ENCODE assay signal across 1 cellular context in the genomic region with DNA sequence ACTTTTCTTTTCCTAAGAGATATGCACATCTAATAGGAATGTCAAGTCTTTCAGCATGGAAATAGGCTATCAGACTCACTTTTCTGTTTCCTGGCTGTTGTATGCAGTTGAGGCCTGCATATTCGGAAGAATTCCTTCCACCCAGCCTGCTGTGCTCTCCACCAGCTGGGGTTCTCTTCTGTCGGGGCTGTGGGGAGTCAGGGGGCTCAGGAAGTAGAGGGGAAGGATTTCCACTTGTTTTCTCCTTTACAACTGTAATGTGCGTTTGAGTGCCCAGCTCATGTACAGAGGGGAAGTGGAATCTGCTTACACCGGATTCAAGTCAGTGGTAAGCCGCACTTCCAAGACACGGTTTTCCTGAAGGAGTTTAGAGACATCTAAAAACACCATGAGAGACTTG.
TF ChIP-seq lines count a peak whose summit lies in the region.

No MANE protein-coding gene starts in this region.

TF ChIP-seq in A549, 52 proteins besides CTCF, POLR2A, EP300 and RAD21 (continued from another document):
- TF ChIP-seq, protein P1, sequence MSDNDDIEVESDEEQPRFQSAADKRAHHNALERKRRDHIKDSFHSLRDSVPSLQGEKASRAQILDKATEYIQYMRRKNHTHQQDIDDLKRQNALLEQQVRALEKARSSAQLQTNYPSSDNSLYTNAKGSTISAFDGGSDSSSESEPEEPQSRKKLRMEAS (IDR thresholded peaks at IDR 0.05), result no peak
- TF ChIP-seq GATA3 (IDR thresholded peaks at IDR 0.05; ENCODE audit: borderline replicate concordance), result no peak
- no peak for TF ChIP-seq RCOR1 (IDR thresholded peaks at IDR 0.05; ENCODE audit: low read depth, low read length)
TF ChIP-seq in A549: peak in this region for 0.
